ENCODE assay signal across 11 cellular contexts in the genomic region with DNA sequence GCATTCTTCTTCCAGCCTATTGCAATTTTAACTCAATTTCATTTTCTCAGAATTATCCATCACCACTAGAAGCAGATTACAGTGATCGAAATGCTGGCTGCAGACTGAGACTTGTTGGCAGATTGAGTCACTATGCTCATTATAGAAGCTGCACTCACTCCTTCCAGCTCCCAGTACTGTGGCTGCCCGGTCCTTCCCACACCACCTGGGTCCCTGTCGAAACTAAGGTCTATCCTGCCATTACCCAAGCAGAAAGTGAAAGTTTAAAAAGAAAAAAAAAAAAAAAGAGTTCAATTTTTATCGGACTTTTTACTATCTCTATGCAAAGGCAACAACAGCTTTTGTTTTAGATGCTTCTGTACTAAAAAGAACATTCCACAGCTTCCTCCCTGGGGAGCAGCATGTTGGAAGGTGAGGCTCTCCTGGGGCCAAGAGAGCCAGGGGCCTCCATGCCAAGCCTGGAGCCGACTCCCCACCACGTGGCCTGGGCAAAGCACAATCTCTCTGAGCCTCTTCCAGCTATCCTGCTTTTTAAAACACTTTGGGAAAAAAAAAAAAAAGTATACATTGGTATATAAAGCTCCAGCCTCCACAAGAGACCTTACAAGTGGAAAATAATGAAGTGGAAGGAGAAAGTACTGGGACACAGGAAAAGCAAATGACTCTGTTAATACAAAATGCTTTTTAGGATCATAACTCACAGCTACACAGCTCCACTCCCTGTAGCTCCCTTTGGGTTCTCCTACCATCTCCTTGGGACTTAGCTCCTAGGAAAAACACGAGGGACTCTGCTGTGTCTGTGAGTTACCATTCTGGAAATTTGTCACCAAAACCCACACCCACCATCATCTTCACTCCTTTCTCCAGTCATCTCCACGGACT.
DNase-seq lines count a peak whose midpoint lies in the region; ATAC-seq and TF ChIP-seq lines count a peak whose summit lies in the region.
"Had no signal": no experiment of that assay in that cellular context is flagged by ENCODE, and none has a peak within 500 bp of the region (broad histone marks: within the 10 kb centered on the region; RNA-seq: fewer than 3 reads in every experiment).

No MANE protein-coding gene starts in this region.

- no CpG with 5 or more reads among the region's 8 CpGs for WGBS in IMR-90 (ENCODE audit: extremely low coverage in 2 of 2, insufficient read length in 1 of 2), 2 experiments
- 45 to 61% (median 53%) methylated on average over 8 of the region's 8 CpGs for WGBS in stomach, 5 donors

- H3K9ac ChIP-seq in IMR-90 (ENCODE audit: low read depth, low read length) = no peak overlapping the region

- intact Hi-C loops in IMR-90 (cut with micrococcal nuclease) (loop anchor here (5.0 kb wide), 1 partner anchor 76 kb away; a partner anchor contains a TSS), stomach (cut with DNase I; ENCODE audit: low total_unique reads) (no loop called here)

- peak; percentile 37 for DNase-seq in IMR-90
- DNase-seq in cerebellum (ENCODE audit: low spot score) = peak; percentile 23
- DNase-seq in kidney tubule cell (ENCODE audit: low spot score) = peak; percentile 35
- no peak for DNase-seq in stomach
- no peak for DNase-seq in NAMALWA (ENCODE audit: low spot score)
- no peak for DNase-seq in SW480 (ENCODE audit: low spot score)
- no peak for DNase-seq in NCI-H1048 (lab: John Stamatoyannopoulos, UW)
- DNase-seq: activated CD8-positive, alpha-beta T cell treated with anti-CD3 and anti-CD28 coated beads, Interleukin-2, amount 10 ng/mL, durations not matched to agents 7 days and 5 days; COR-L47; KBM-7 had no signal

- H2AK9ac ChIP-seq in IMR-90 (replicated peaks; ENCODE audit: low read depth, low read length, poor library complexity) = peak overlapping the region; percentile 70

- dilution Hi-C loops in IMR-90 (cut with HindIII; ENCODE audit: low sequenced_read_pairs, unreplicated experiment) = no loop called here

- H2BK20ac ChIP-seq in IMR-90 (ENCODE audit: low read depth, low read length) = no peak overlapping the region

- no peak overlapping the region for H2BK5ac ChIP-seq in IMR-90 (ENCODE audit: low read depth, low read length, poor library complexity, severe bottlenecking)

- CTCF ChIA-PET in IMR-90 (lab: Yijun Ruan, JAX) = interaction anchor here (1.2 to 1.8 kb wide), 2 partner anchors 8 to 10 kb away, joined by 4 to 6 read pairs; no protein-coding TSS in a partner anchor

- H2BK120ac ChIP-seq in IMR-90 (ENCODE audit: low read depth, low read length) = no peak overlapping the region

- in situ Hi-C loops in IMR-90 (cut with MboI; ENCODE audit: low sequenced_read_pairs) = no loop called here

- TF ChIP-seq POLR2A in IMR-90 (IDR thresholded peaks at IDR 0.05; ENCODE audit: low read depth, low read length) (no peak), stomach (IDR thresholded peaks at IDR 0.05) (no peak)

- H4K20me1 ChIP-seq in IMR-90 (ENCODE audit: insufficient read depth, low read length) = peaks cover 3% of the 10 kb centered on the region; the same call in 1 of the 2 replicates

- H4K91ac ChIP-seq in IMR-90 (ENCODE audit: insufficient read depth, low read depth, low read length) = no peak overlapping the region

- H4K8ac ChIP-seq in IMR-90 (ENCODE audit: low read depth in 2 of 2, low read length in 2 of 2) = no peak overlapping the region

- no peak overlapping the region for H3K4ac ChIP-seq in IMR-90 (ENCODE audit: low read depth, low read length)

- no TSS peak for BruUV-seq in IMR-90 (replicated peaks; lab: Mats Ljungman, UMichigan)

- no peak overlapping the region for H3K23ac ChIP-seq in IMR-90 (ENCODE audit: low read depth, low read length)

- H3K27me3 ChIP-seq in IMR-90 (ENCODE audit: control insufficient read depth, insufficient read depth, low read length) (no peaks in the 10 kb centered on the region), stomach (no peaks in the 10 kb centered on the region)

- peaks cover 8% of the 10 kb centered on the region for H3K9me1 ChIP-seq in IMR-90 (ENCODE audit: insufficient read depth, low read length)

- no peak for TF ChIP-seq RAD21 in IMR-90 (IDR thresholded peaks at IDR 0.05; ENCODE audit: low read length)

- H3K4me2 ChIP-seq in IMR-90 (ENCODE audit: low read depth, low read length) = 0 out of 2 replicates have a peak overlapping the region, but pooled peaks have one; percentile 17

- H4K5ac ChIP-seq in IMR-90 (ENCODE audit: low read depth, low read length) = no peak overlapping the region

- no peak for TF ChIP-seq EP300 in stomach (IDR thresholded peaks at IDR 0.05)

- H3K27ac ChIP-seq in IMR-90 (ENCODE audit: insufficient read depth, low read length) (no peak overlapping the region), stomach (peak overlapping the region in 3 of 5 donors; percentile 26 to 59 (median 57))

- no peak for TF ChIP-seq CTCF in IMR-90 (conservative IDR thresholded peaks at IDR 0.05; ENCODE audit: low read depth, low read length)
- no peak for TF ChIP-seq CTCF in stomach (IDR thresholded peaks at IDR 0.05)

- no peak overlapping the region for H2AK5ac ChIP-seq in IMR-90 (ENCODE audit: low read depth, low read length)

- H3K14ac ChIP-seq in IMR-90 (replicated peaks; ENCODE audit: low read depth, low read length) = no peak overlapping the region

- no peak overlapping the region for H2BK15ac ChIP-seq in IMR-90 (ENCODE audit: low read depth, low read length)

- ATAC-seq in IMR-90 (ENCODE audit: low read depth) (no peak; the same call in 1 of the 2 replicates), GM19452 (IDR thresholded peaks at IDR 0.05; ENCODE audit: unreplicated experiment) (no peak)
- ATAC-seq: activated CD8-positive, alpha-beta T cell treated with anti-CD3 and anti-CD28 coated beads, Interleukin-2, amount 10 ng/mL, durations not matched to agents 7 days and 5 days had no signal

- H3K79me1 ChIP-seq in IMR-90 (ENCODE audit: low read depth in 1 of 2, low read length in 2 of 2) = no peaks in the 10 kb centered on the region; a peak in 1 of 4 replicates

- H3K9me3 ChIP-seq in IMR-90 (ENCODE audit: control insufficient read depth, insufficient read depth, low read length) (no peaks in the 10 kb centered on the region), stomach (no peaks in the 10 kb centered on the region)

- peak overlapping the region; percentile 52 for H2AFZ ChIP-seq in IMR-90 (replicated peaks; ENCODE audit: low read length, poor library complexity)

- H3K36me3 ChIP-seq in IMR-90 (ENCODE audit: control insufficient read depth, insufficient read depth, low read length) (peaks cover 13% of the 10 kb centered on the region), stomach (peaks cover 24 to 93% (median 77%) of the 10 kb centered on the region in 4 donors)

- POLR2A ChIA-PET in IMR-90 (lab: Charles Lee; ENCODE audit: unreplicated experiment) = no interaction called here

- H3K4me1 ChIP-seq in IMR-90 (ENCODE audit: control insufficient read depth, insufficient read depth, low read length) = peaks cover 6% of the 10 kb centered on the region
- peaks cover 0 to 17% (median 10%) of the 10 kb centered on the region in 4 donors for H3K4me1 ChIP-seq in stomach

- H3K18ac ChIP-seq in IMR-90 (ENCODE audit: low read depth, low read length) = no peak overlapping the region

- H3K56ac ChIP-seq in IMR-90 (ENCODE audit: extremely low read depth, insufficient read depth, low read length) = no peak overlapping the region

- H3K4me3 ChIP-seq in IMR-90 (ENCODE audit: insufficient read depth, low read depth, low read length) (no peak overlapping the region), stomach (no peak overlapping the region)

TF ChIP-seq in IMR-90, 13 proteins besides CTCF, POLR2A, EP300 and RAD21:
- TF ChIP-seq MAZ (IDR thresholded peaks at IDR 0.05; ENCODE audit: borderline replicate concordance, low read depth, low read length) = no peak
- TF ChIP-seq RCOR1 (IDR thresholded peaks at IDR 0.05; ENCODE audit: insufficient replicate concordance, low read length) = no peak
- no peak; the same call in 1 of the 2 replicates for TF ChIP-seq MXI1 (IDR thresholded peaks at IDR 0.05; ENCODE audit: borderline replicate concordance, low read depth, low read length)

Comparison
In these comparisons a context has a peak if more than half of its experiments do, and no peak if none do; other contexts are left out.
1. DNase-seq: peak in IMR-90 (single experiment), cerebellum (single experiment) and kidney tubule cell (single experiment); none in stomach (single experiment), NAMALWA (single experiment), SW480 (single experiment) and NCI-H1048 (single experiment).